Comparison of ENCODE assay signal across 22 cellular contexts in the genomic region with DNA sequence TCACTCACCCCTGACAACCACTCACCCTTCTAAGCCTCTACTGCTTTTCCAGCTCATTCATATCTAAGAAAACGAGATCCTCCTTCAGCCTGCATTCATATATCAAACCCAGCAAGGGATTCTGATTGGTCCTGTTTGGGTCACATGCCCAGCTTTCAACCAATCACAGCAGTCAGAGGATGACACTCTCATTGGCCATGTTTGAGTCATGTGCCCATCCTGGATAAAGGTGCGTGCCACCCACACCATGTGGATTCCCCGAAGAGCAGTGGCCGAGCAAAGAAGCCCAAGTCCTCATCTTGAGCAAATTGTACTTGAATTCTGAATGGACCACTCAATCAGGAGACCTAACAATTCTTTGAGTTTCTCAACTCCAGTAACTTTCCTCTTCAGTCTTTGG. TPM values are rescaled to one million over a fixed set of nuclear protein-coding genes. Genes with fewer than 3 reads are reported as not detected.
A peak's percentile ranks its signal among the peaks of the same experiment; 100 is the strongest.
DNase-seq lines count a peak whose midpoint lies in the region; ATAC-seq and TF ChIP-seq lines count a peak whose summit lies in the region.
"Had no signal": no experiment of that assay in that cellular context is flagged by ENCODE, and none has a peak within 500 bp of the region (broad histone marks: within the 10 kb centered on the region; RNA-seq: fewer than 3 reads in every experiment).

No MANE protein-coding gene starts in this region.

- no peak for TF ChIP-seq CTCF in RWPE1 (conservative IDR thresholded peaks at IDR 0.05; ENCODE audit: low read depth)

- no peak overlapping the region for H3K27ac ChIP-seq in RWPE1
- H3K27ac ChIP-seq: KMS-11, PC-9 had no signal

- POLR2A ChIA-PET in RWPE1 (lab: Yijun Ruan, JAX; ENCODE audit: low non-redundant PET) = interaction anchor here (0.6 kb wide), 1 partner anchor 15 kb away, joined by 3 read pairs; no protein-coding TSS in a partner anchor

- ATAC-seq in GM19467 (IDR thresholded peaks at IDR 0.05; ENCODE audit: unreplicated experiment) (no peak), HG02840 (IDR thresholded peaks at IDR 0.05; ENCODE audit: low FRiP score, unreplicated experiment) (no peak)
- ATAC-seq: Right ventricle myocardium inferior had no signal

- CTCF ChIA-PET in RWPE1 (lab: Yijun Ruan, JAX) = no interaction called here

- peak; percentile 10 for DNase-seq in A172 (ENCODE audit: low spot score)
- peak; percentile 5 for DNase-seq in Daoy (ENCODE audit: low read depth)
- peak; percentile 4 for DNase-seq in Jurkat, Clone E6-1 (ENCODE audit: low read depth, low spot score)
- DNase-seq in RWPE1 (ENCODE audit: low spot score) = peak; percentile 43
- no peak for DNase-seq in NCI-H2227 treated with DMSO at 0.1 percent for 48 hours (lab: John Stamatoyannopoulos, UW)
- DNase-seq in NCI-H1092 (lab: John Stamatoyannopoulos, UW) = no peak
- DNase-seq: CD4-positive, CD25-positive, alpha-beta regulatory T cell; GOT3; HFFc6; MG63; NCI-H1105; NCI-H1694 treated with DMSO at 0.1 percent for 48 hours; NCI-H2107; NCI-H226; NCI-H526 treated with DMSO at 0.1 percent for 48 hours; PC-9 had no signal

- no peak overlapping the region for H3K4me3 ChIP-seq in Jurkat, Clone E6-1 (ENCODE audit: low read length)
- H3K4me3 ChIP-seq: MG63, PC-9 had no signal

RNA-seq across cellular contexts. Expression of gene SCNN1G, which starts 45.0 kb away (rescaled TPM):
- total RNA-seq in A172 (2014; rRNA removed; shearing (Covaris generic)) = not detected in 2 replicates
- 0.06 TPM in 1 of 2 replicates, not detected in the other for total RNA-seq in Daoy (2014; rRNA removed; shearing (Covaris generic))
- not detected for polyA plus RNA-seq in Jurkat, Clone E6-1 (2012; ENCODE audit: insufficient read depth, insufficient read length)
- total RNA-seq: CD4-positive, CD25-positive, alpha-beta regulatory T cell; HFFc6; HT-29; PC-9; T-helper 1 cell treated with Interleukin-12 subunit alpha and Interleukin-12 subunit beta and Interleukin-4 antibody, amounts not matched to agents 30 ng/mL and 1 ng/mL, for 36 hours had no signal
- polyA plus RNA-seq: CD4-positive, CD25-positive, alpha-beta regulatory T cell had no signal

Comparison
In these comparisons a context has a peak if more than half of its experiments do, and no peak if none do; other contexts are left out.
1. DNase-seq: peak in A172 (single experiment), Daoy (single experiment), Jurkat, Clone E6-1 (single experiment) and RWPE1 (single experiment); none in NCI-H2227 treated with DMSO at 0.1 percent for 48 hours (single experiment) and NCI-H1092 (single experiment).